10 cellular contexts compared by ENCODE assay signal in genomic region chr3:50333744-50334328, GRCh38. TPM values are rescaled to one million over a fixed set of nuclear protein-coding genes. Genes with fewer than 3 reads are reported as not detected.
DNase-seq lines count a peak whose midpoint lies in the region; ATAC-seq and TF ChIP-seq lines count a peak whose summit lies in the region.
"Had no signal": no experiment of that assay in that cellular context is flagged by ENCODE, and none has a peak within 500 bp of the region (broad histone marks: within the 10 kb centered on the region; RNA-seq: fewer than 3 reads in every experiment).

No MANE protein-coding gene starts in this region.

- H3K9me3 ChIP-seq in osteoblast (ENCODE audit: low read depth, low read length) (no peaks in the 10 kb centered on the region), A673 (ENCODE audit: low read depth, low read length, poor library complexity, severe bottlenecking) (no peaks in the 10 kb centered on the region)

- peak overlapping the region in 6 of 7 donors; percentile 26 to 86 (median 65) for H3K27ac Mint-ChIP-seq in CD14-positive monocyte
- H3K27ac Mint-ChIP-seq in T-helper 2 cell treated with Interferon-gamma antibody and Interleukin-4, amounts not matched to agents 5 μg/mL and 100 μg/mL, for 36 hours, result peak overlapping the region; percentile 85

- peaks cover 50 to 77% of the 10 kb centered on the region in 2 donors for H3K36me3 Mint-ChIP-seq in CD14-positive monocyte
- peaks cover 79% of the 10 kb centered on the region for H3K36me3 Mint-ChIP-seq in T-helper 2 cell treated with Interferon-gamma antibody and Interleukin-4, amounts not matched to agents 5 μg/mL and 100 μg/mL, for 36 hours (ENCODE audit: low read depth)

- H3K4me2 ChIP-seq in osteoblast (ENCODE audit: insufficient read depth, low read length), result peak overlapping the region; percentile 83

- BruUV-seq in A673 (replicated peaks; lab: Mats Ljungman, UMichigan), result no TSS peak

- H3K4me3 ChIP-seq in osteoblast (ENCODE audit: insufficient read depth, low read length) (peak overlapping the region; percentile 37), A673 (ENCODE audit: low read depth, low read length, poor library complexity, severe bottlenecking) (no peak overlapping the region)

- peaks cover 45% of the 10 kb centered on the region for H3K4me1 ChIP-seq in osteoblast (ENCODE audit: insufficient read depth, low read length)
- no peaks in the 10 kb centered on the region for H3K4me1 ChIP-seq in A673 (ENCODE audit: insufficient read depth, low read length, poor library complexity, severe bottlenecking)

- no peak overlapping the region for H2AFZ ChIP-seq in osteoblast (ENCODE audit: low read length)

- H3K27me3 ChIP-seq in osteoblast (ENCODE audit: insufficient read depth, low read length), result no peaks in the 10 kb centered on the region
- H3K27me3 ChIP-seq in A673 (replicated peaks; ENCODE audit: insufficient read depth, low read depth, low read length, poor library complexity), result no peaks in the 10 kb centered on the region

- peaks cover 86% of the 10 kb centered on the region for H3K79me2 ChIP-seq in osteoblast (ENCODE audit: insufficient read depth, low read length)

- CTCF ChIA-PET in A673 (lab: Charles Lee), result no interaction called here

- H3K4me1 Mint-ChIP-seq in CD14-positive monocyte, result peaks cover 36% of the 10 kb centered on the region
- H3K4me1 Mint-ChIP-seq in T-helper 2 cell treated with Interferon-gamma antibody and Interleukin-4, amounts not matched to agents 5 μg/mL and 100 μg/mL, for 36 hours (ENCODE audit: low read depth), result peaks cover 31% of the 10 kb centered on the region

- peaks cover 34% of the 10 kb centered on the region for H3K36me3 ChIP-seq in osteoblast (ENCODE audit: insufficient read depth, low read length)
- peaks cover 16% of the 10 kb centered on the region for H3K36me3 ChIP-seq in A673 (ENCODE audit: insufficient read depth, low read length, poor library complexity, severe bottlenecking)

- no peak overlapping the region for H3K4me3 Mint-ChIP-seq in CD14-positive monocyte
- H3K4me3 Mint-ChIP-seq in T-helper 2 cell treated with Interferon-gamma antibody and Interleukin-4, amounts not matched to agents 5 μg/mL and 100 μg/mL, for 36 hours, result peak overlapping the region; percentile 68

- intact Hi-C loops in CD14-positive monocyte (cut with micrococcal nuclease) (no loop called here), A673 (cut with micrococcal nuclease; ENCODE audit: unreplicated experiment) (no loop called here)

- H3K27ac ChIP-seq in osteoblast (ENCODE audit: low read depth, low read length), result peak overlapping the region; percentile 84
- H3K27ac ChIP-seq in A673 (ENCODE audit: low read depth, low read length, poor library complexity, severe bottlenecking), result no peak overlapping the region

- no peak for TF ChIP-seq CTCF in CD14-positive monocyte (IDR thresholded peaks at IDR 0.05)
- no peak for TF ChIP-seq CTCF in osteoblast (IDR thresholded peaks at IDR 0.05; ENCODE audit: extremely low read depth, low read depth, low read length)
- no peak for TF ChIP-seq CTCF in A673 (conservative IDR thresholded peaks at IDR 0.05; ENCODE audit: low read depth, low read length)

- DNase-seq in CD14-positive monocyte (ENCODE audit: low spot score), result no peak
- DNase-seq in T-helper 2 cell treated with Interferon-gamma antibody and Interleukin-4, amounts not matched to agents 5 μg/mL and 100 μg/mL, for 36 hours (ENCODE audit: low spot score), result no peak
- DNase-seq in fibroblast of gingiva (ENCODE audit: low read depth), result peak; percentile 59
- peak; percentile 97 for DNase-seq in osteoblast (ENCODE audit: insufficient read length, low spot score, missing footprints)
- no peak for DNase-seq in glomerular visceral epithelial cell (ENCODE audit: extremely low spot score)
- DNase-seq in NCI-H2196 (lab: John Stamatoyannopoulos, UW; ENCODE audit: unreplicated experiment), result no peak
- DNase-seq in A673 (ENCODE audit: low spot score), result no peak
- DNase-seq: amniotic stem cell, posterior cingulate gyrus had no signal

- ATAC-seq in GM18519 (IDR thresholded peaks at IDR 0.05; ENCODE audit: low FRiP score, unreplicated experiment), result no peak

- H3K27me3 Mint-ChIP-seq in CD14-positive monocyte (ENCODE audit: low read depth in 3 of 3), result peaks cover 0 to 1% (median 0%) of the 10 kb centered on the region in 3 donors
- H3K27me3 Mint-ChIP-seq in T-helper 2 cell treated with Interferon-gamma antibody and Interleukin-4, amounts not matched to agents 5 μg/mL and 100 μg/mL, for 36 hours (ENCODE audit: low read depth), result no peaks in the 10 kb centered on the region

- no peaks in the 10 kb centered on the region for H3K9me3 Mint-ChIP-seq in CD14-positive monocyte
- H3K9me3 Mint-ChIP-seq in T-helper 2 cell treated with Interferon-gamma antibody and Interleukin-4, amounts not matched to agents 5 μg/mL and 100 μg/mL, for 36 hours, result no peaks in the 10 kb centered on the region

- POLR2A ChIA-PET in A673 (lab: Charles Lee; ENCODE audit: low non-redundant PET), result no interaction called here

- peaks cover 49% of the 10 kb centered on the region for H4K20me1 ChIP-seq in osteoblast (ENCODE audit: insufficient read depth, low read length)

RNA-seq across cellular contexts. Expression of gene TUSC2, which starts 5.8 kb away (rescaled TPM):
- 10 to 100 TPM; 47.0 to 55.7 TPM for polyA plus RNA-seq in CD14-positive monocyte
- total RNA-seq in osteoblast, result 15.9 and 16.6 TPM in 2 replicates
- total RNA-seq in A673 (2021), result 14.6 and 15.2 TPM in 2 replicates

RNA-seq across cellular contexts. Expression of gene RASSF1, which starts 6.8 kb away (rescaled TPM):
- polyA plus RNA-seq in CD14-positive monocyte, result 10 to 100 TPM; 16.0 to 24.0 TPM
- total RNA-seq in osteoblast (17.4 and 18.1 TPM in 2 replicates), A673 (2021) (10.2 and 14.4 TPM in 2 replicates)

RNA-seq across cellular contexts. Expression of gene HYAL2, which starts 11.3 kb away (rescaled TPM):
- polyA plus RNA-seq in CD14-positive monocyte, result 10 to 100 TPM; 18.3 to 25.8 TPM
- total RNA-seq in osteoblast (32.9 and 34.2 TPM in 2 replicates), A673 (2021) (17.7 and 18.1 TPM in 2 replicates)

RNA-seq across cellular contexts. Expression of gene ZMYND10, which starts 11.7 kb away (rescaled TPM):
- under 1 TPM; 0.12 to 0.19 TPM for polyA plus RNA-seq in CD14-positive monocyte
- total RNA-seq in osteoblast (0.88 and 2.9 TPM in 2 replicates), A673 (2021) (0.67 and 1.0 TPM in 2 replicates)

RNA-seq across cellular contexts. Expression of gene NPRL2, which starts 16.7 kb away (rescaled TPM):
- polyA plus RNA-seq in CD14-positive monocyte, result 10 to 100 TPM; 20.9 to 23.5 TPM
- 21.7 and 22.1 TPM in 2 replicates for total RNA-seq in osteoblast
- 15.2 and 16.0 TPM in 2 replicates for total RNA-seq in A673 (2021)

Comparison
In these comparisons a context has a peak if more than half of its experiments do, and no peak if none do; other contexts are left out.
1. DNase-seq: peak in fibroblast of gingiva (single experiment) and osteoblast (single experiment); none in CD14-positive monocyte (single experiment), T-helper 2 cell treated with Interferon-gamma antibody and Interleukin-4, amounts not matched to agents 5 μg/mL and 100 μg/mL, for 36 hours (single experiment), glomerular visceral epithelial cell (single experiment), NCI-H2196 (single experiment) and A673 (single experiment).